1 cellular context compared by ENCODE assay signal in genomic region chr19:47765522-47766358, GRCh38.
TF ChIP-seq lines count a peak whose summit lies in the region.

No MANE protein-coding gene starts in this region.

TF ChIP-seq in HepG2, 621 proteins besides CTCF, POLR2A, EP300 and RAD21 (continued from another document):
- TF ChIP-seq PRDM10 (CRISPR knock-in tag; IDR thresholded peaks at IDR 0.05; ENCODE audit: low read depth) (0 out of 2 replicates have a peak, but pooled peaks have one; percentile 20), ZNF557 (CRISPR knock-in tag; IDR thresholded peaks at IDR 0.05) (no peak), GABPB1 (CRISPR knock-in tag; IDR thresholded peaks at IDR 0.05) (peak; percentile 28; the same call in 1 of the 2 replicates), SMC3 (IDR thresholded peaks at IDR 0.05; ENCODE audit: low read length) (peak; percentile 81), RARA (CRISPR knock-in tag; IDR thresholded peaks at IDR 0.05) (no peak), ARID2 (CRISPR knock-in tag; IDR thresholded peaks at IDR 0.05; ENCODE audit: borderline replicate concordance) (no peak), BORCS8-MEF2B (CRISPR knock-in tag; IDR thresholded peaks at IDR 0.05) (no peak), ZNF574 (CRISPR knock-in tag; IDR thresholded peaks at IDR 0.05) (0 out of 2 replicates have a peak, but pooled peaks have one; percentile 23), ZNF282 (IDR thresholded peaks at IDR 0.05; ENCODE audit: partially characterized antibody) (no peak), ZNF180 (CRISPR knock-in tag; IDR thresholded peaks at IDR 0.05; ENCODE audit: borderline replicate concordance, low read depth) (peak; percentile 27; the same call in 1 of the 2 replicates), PCBP1 (IDR thresholded peaks at IDR 0.05; ENCODE audit: borderline replicate concordance, low read depth, low read length) (0 out of 2 replicates have a peak, but pooled peaks have one; percentile 38), ZNF501 (CRISPR knock-in tag; IDR thresholded peaks at IDR 0.05) (peak; percentile 40; the same call in 1 of the 2 replicates), ZNF264 (CRISPR knock-in tag; IDR thresholded peaks at IDR 0.05) (no peak), BCL6 (CRISPR knock-in tag; IDR thresholded peaks at IDR 0.05) (peak; percentile 27; the same call in 1 of the 2 replicates), MED8 (CRISPR knock-in tag; IDR thresholded peaks at IDR 0.05; ENCODE audit: insufficient replicate concordance) (no peak), RXRA (CRISPR knock-in tag; IDR thresholded peaks at IDR 0.05) (peak; percentile 54; the same call in 1 of the 2 replicates), ISX (CRISPR knock-in tag; conservative IDR thresholded peaks at IDR 0.05) (no peak), ZNF124 (CRISPR knock-in tag; IDR thresholded peaks at IDR 0.05) (no peak), AHR (CRISPR knock-in tag; IDR thresholded peaks at IDR 0.05) (0 out of 2 replicates have a peak, but pooled peaks have one; percentile 26)
